3 cellular contexts compared by ENCODE assay signal in the genomic region with DNA sequence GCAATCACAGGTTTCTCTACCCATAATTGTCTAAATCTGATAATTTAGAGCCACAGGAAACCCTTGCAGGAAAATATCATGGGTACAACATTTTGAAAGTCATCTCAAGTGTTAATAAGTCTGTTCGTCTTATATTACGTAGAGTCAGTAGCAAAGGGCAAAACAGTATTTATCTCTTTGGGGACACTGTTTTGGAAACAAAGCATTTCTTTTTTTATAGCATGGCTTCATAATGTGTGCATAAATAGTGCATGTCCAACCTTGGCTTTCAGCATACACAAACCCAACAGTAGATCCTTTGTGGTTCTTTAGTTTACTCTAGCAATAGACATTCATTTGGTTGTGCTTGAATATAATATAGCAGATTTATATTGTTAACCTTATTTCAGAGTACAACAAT.
TF ChIP-seq lines count a peak whose summit lies in the region.

No MANE protein-coding gene starts in this region.

TF ChIP-seq in SK-N-SH, 30 proteins besides CTCF, POLR2A, EP300 and RAD21:
- TF ChIP-seq TEAD4 (IDR thresholded peaks at IDR 0.05; ENCODE audit: borderline replicate concordance, insufficient read depth), result no peak
- TF ChIP-seq, protein P1, sequence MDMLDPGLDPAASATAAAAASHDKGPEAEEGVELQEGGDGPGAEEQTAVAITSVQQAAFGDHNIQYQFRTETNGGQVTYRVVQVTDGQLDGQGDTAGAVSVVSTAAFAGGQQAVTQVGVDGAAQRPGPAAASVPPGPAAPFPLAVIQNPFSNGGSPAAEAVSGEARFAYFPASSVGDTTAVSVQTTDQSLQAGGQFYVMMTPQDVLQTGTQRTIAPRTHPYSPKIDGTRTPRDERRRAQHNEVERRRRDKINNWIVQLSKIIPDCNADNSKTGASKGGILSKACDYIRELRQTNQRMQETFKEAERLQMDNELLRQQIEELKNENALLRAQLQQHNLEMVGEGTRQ (IDR thresholded peaks at IDR 0.05; ENCODE audit: borderline replicate concordance, low read depth, low read length), result no peak
- TF ChIP-seq ELF1 (IDR thresholded peaks at IDR 0.05), result no peak
- no peak for TF ChIP-seq SMC3 (IDR thresholded peaks at IDR 0.05; ENCODE audit: low read depth, low read length)
- TF ChIP-seq FOSL2 (IDR thresholded peaks at IDR 0.05; ENCODE audit: borderline replicate concordance, low read depth), result no peak
- no peak for TF ChIP-seq TCF12 (IDR thresholded peaks at IDR 0.05)
- TF ChIP-seq, protein P2, sequence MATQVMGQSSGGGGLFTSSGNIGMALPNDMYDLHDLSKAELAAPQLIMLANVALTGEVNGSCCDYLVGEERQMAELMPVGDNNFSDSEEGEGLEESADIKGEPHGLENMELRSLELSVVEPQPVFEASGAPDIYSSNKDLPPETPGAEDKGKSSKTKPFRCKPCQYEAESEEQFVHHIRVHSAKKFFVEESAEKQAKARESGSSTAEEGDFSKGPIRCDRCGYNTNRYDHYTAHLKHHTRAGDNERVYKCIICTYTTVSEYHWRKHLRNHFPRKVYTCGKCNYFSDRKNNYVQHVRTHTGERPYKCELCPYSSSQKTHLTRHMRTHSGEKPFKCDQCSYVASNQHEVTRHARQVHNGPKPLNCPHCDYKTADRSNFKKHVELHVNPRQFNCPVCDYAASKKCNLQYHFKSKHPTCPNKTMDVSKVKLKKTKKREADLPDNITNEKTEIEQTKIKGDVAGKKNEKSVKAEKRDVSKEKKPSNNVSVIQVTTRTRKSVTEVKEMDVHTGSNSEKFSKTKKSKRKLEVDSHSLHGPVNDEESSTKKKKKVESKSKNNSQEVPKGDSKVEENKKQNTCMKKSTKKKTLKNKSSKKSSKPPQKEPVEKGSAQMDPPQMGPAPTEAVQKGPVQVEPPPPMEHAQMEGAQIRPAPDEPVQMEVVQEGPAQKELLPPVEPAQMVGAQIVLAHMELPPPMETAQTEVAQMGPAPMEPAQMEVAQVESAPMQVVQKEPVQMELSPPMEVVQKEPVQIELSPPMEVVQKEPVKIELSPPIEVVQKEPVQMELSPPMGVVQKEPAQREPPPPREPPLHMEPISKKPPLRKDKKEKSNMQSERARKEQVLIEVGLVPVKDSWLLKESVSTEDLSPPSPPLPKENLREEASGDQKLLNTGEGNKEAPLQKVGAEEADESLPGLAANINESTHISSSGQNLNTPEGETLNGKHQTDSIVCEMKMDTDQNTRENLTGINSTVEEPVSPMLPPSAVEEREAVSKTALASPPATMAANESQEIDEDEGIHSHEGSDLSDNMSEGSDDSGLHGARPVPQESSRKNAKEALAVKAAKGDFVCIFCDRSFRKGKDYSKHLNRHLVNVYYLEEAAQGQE (IDR thresholded peaks at IDR 0.05; ENCODE audit: low read depth, low read length), result no peak
- no peak for TF ChIP-seq POLR2AphosphoS5 (IDR thresholded peaks at IDR 0.05; ENCODE audit: low read depth, low read length)
- TF ChIP-seq RFX5 (IDR thresholded peaks at IDR 0.05; ENCODE audit: low read length), result no peak
- TF ChIP-seq, protein P3, sequence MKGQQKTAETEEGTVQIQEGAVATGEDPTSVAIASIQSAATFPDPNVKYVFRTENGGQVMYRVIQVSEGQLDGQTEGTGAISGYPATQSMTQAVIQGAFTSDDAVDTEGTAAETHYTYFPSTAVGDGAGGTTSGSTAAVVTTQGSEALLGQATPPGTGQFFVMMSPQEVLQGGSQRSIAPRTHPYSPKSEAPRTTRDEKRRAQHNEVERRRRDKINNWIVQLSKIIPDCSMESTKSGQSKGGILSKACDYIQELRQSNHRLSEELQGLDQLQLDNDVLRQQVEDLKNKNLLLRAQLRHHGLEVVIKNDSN (IDR thresholded peaks at IDR 0.05; ENCODE audit: borderline replicate concordance, low read depth), result no peak
- TF ChIP-seq JUND (IDR thresholded peaks at IDR 0.05), result no peak
- no peak for TF ChIP-seq GABPA (IDR thresholded peaks at IDR 0.05; ENCODE audit: low read depth)
TF ChIP-seq in SK-N-SH: peak in this region for 0.

TF ChIP-seq in SK-N-SH treated with all-trans-retinoic acid at 6 μM for 48 hours, 23 proteins besides CTCF, POLR2A, EP300 and RAD21:
- TF ChIP-seq SNAI2 (CRISPR knock-in tag; IDR thresholded peaks at IDR 0.05) (no peak), PPARA (CRISPR knock-in tag; IDR thresholded peaks at IDR 0.05; ENCODE audit: borderline replicate concordance) (no peak)

TF ChIP-seq in HepG2, 621 proteins besides CTCF, POLR2A, EP300 and RAD21:
- TF ChIP-seq ZNF33B (CRISPR knock-in tag; IDR thresholded peaks at IDR 0.05) (no peak), RARA (CRISPR knock-in tag; IDR thresholded peaks at IDR 0.05) (no peak)
- TF ChIP-seq, protein P4, sequence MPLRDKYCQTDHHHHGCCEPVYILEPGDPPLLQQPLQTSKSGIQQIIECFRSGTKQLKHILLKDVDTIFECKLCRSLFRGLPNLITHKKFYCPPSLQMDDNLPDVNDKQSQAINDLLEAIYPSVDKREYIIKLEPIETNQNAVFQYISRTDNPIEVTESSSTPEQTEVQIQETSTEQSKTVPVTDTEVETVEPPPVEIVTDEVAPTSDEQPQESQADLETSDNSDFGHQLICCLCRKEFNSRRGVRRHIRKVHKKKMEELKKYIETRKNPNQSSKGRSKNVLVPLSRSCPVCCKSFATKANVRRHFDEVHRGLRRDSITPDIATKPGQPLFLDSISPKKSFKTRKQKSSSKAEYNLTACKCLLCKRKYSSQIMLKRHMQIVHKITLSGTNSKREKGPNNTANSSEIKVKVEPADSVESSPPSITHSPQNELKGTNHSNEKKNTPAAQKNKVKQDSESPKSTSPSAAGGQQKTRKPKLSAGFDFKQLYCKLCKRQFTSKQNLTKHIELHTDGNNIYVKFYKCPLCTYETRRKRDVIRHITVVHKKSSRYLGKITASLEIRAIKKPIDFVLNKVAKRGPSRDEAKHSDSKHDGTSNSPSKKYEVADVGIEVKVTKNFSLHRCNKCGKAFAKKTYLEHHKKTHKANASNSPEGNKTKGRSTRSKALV (CRISPR knock-in tag; IDR thresholded peaks at IDR 0.05), result no peak
TF ChIP-seq in HepG2: peak in this region for 0.
